In genomic region chr12:50110127-50110761, GRCh38 we compare ENCODE assay signal across 1 cellular context.
TF ChIP-seq lines count a peak whose summit lies in the region.

No MANE protein-coding gene starts in this region.

TF ChIP-seq in HepG2, 621 proteins besides CTCF, POLR2A, EP300 and RAD21 (continues in another document):
- TF ChIP-seq CCDC6 (CRISPR knock-in tag; IDR thresholded peaks at IDR 0.05), result 0 out of 2 replicates have a peak, but pooled peaks have one; percentile 34
- TF ChIP-seq FOXC1 (CRISPR knock-in tag; IDR thresholded peaks at IDR 0.05; ENCODE audit: borderline replicate concordance), result 0 out of 2 replicates have a peak, but pooled peaks have one; percentile 28
- TF ChIP-seq ZHX2 (IDR thresholded peaks at IDR 0.05; ENCODE audit: low read depth), result no peak
- TF ChIP-seq ZHX2 (CRISPR knock-in tag; IDR thresholded peaks at IDR 0.05; ENCODE audit: borderline replicate concordance), result no peak
- peak; percentile 71 for TF ChIP-seq ZBTB10 (CRISPR knock-in tag; IDR thresholded peaks at IDR 0.05; ENCODE audit: borderline replicate concordance)
- TF ChIP-seq SP140L (CRISPR knock-in tag; IDR thresholded peaks at IDR 0.05; ENCODE audit: borderline replicate concordance), result no peak
- TF ChIP-seq ZNF816 (CRISPR knock-in tag; IDR thresholded peaks at IDR 0.05; ENCODE audit: borderline replicate concordance), result no peak
- TF ChIP-seq TFE3 (CRISPR knock-in tag; IDR thresholded peaks at IDR 0.05), result 0 out of 2 replicates have a peak, but pooled peaks have one; percentile 29
- peak; percentile 23; the same call in 1 of the 2 replicates for TF ChIP-seq DRAP1 (CRISPR knock-in tag; IDR thresholded peaks at IDR 0.05)
- TF ChIP-seq HNF1B (CRISPR knock-in tag; IDR thresholded peaks at IDR 0.05), result 0 out of 2 replicates have a peak, but pooled peaks have one; percentile 37
- peak; percentile 38 for TF ChIP-seq PHF5A (CRISPR knock-in tag; IDR thresholded peaks at IDR 0.05; ENCODE audit: low read depth, unreplicated experiment)
- TF ChIP-seq SP2 (CRISPR knock-in tag; IDR thresholded peaks at IDR 0.05), result no peak
- TF ChIP-seq MYPOP (CRISPR knock-in tag; IDR thresholded peaks at IDR 0.05), result no peak
- no peak for TF ChIP-seq FOXA1 (IDR thresholded peaks at IDR 0.05)
- no peak for TF ChIP-seq FOXA1 (CRISPR knock-in tag; IDR thresholded peaks at IDR 0.05)
- TF ChIP-seq HNRNPH1 (optimal IDR thresholded peaks at IDR 0.05; ENCODE audit: low read depth, low read length), result peak; percentile 64
- TF ChIP-seq RFX5 (IDR thresholded peaks at IDR 0.05; ENCODE audit: low read depth, low read length), result peak; percentile 54
- 0 out of 2 replicates have a peak, but pooled peaks have one; percentile 34 for TF ChIP-seq SPEN (CRISPR knock-in tag; IDR thresholded peaks at IDR 0.05; ENCODE audit: low read depth)
- peak; percentile 97 for TF ChIP-seq TBX2 (CRISPR knock-in tag; IDR thresholded peaks at IDR 0.05; ENCODE audit: borderline replicate concordance)
- TF ChIP-seq ZNF574 (CRISPR knock-in tag; IDR thresholded peaks at IDR 0.05), result peak; percentile 46; the same call in 1 of the 2 replicates
- no peak; the same call in 1 of the 2 replicates for TF ChIP-seq ISL2 (CRISPR knock-in tag; IDR thresholded peaks at IDR 0.05)
- 0 out of 2 replicates have a peak, but pooled peaks have one; percentile 21 for TF ChIP-seq ZSCAN21 (CRISPR knock-in tag; IDR thresholded peaks at IDR 0.05; ENCODE audit: borderline replicate concordance)
- no peak for TF ChIP-seq CENPX (CRISPR knock-in tag; IDR thresholded peaks at IDR 0.05)
- TF ChIP-seq YY1 (IDR thresholded peaks at IDR 0.05; ENCODE audit: insufficient read depth, insufficient replicate concordance, low read depth, low read length), result peak; percentile 14
- peak; percentile 65; the same call in 1 of the 2 replicates for TF ChIP-seq MEF2D (CRISPR knock-in tag; IDR thresholded peaks at IDR 0.05)
- 0 out of 2 replicates have a peak, but pooled peaks have one; percentile 40 for TF ChIP-seq ZNF547 (CRISPR knock-in tag; IDR thresholded peaks at IDR 0.05)
- TF ChIP-seq PHF21A (CRISPR knock-in tag; IDR thresholded peaks at IDR 0.05), result peak; percentile 87
- TF ChIP-seq CBX1 (IDR thresholded peaks at IDR 0.05; ENCODE audit: low read depth), result no peak
- TF ChIP-seq PPARG (CRISPR knock-in tag; conservative IDR thresholded peaks at IDR 0.05), result peak; percentile 58
- TF ChIP-seq ZNF235 (CRISPR knock-in tag; IDR thresholded peaks at IDR 0.05; ENCODE audit: borderline replicate concordance), result peak; percentile 77; the same call in 1 of the 2 replicates
- TF ChIP-seq ZIK1 (CRISPR knock-in tag; IDR thresholded peaks at IDR 0.05; ENCODE audit: borderline replicate concordance, low read depth), result peak; percentile 71; the same call in 1 of the 2 replicates
- peak; percentile 65; the same call in 1 of the 2 replicates for TF ChIP-seq MXD1 (CRISPR knock-in tag; IDR thresholded peaks at IDR 0.05)
- TF ChIP-seq FOXO4 (CRISPR knock-in tag; conservative IDR thresholded peaks at IDR 0.05), result no peak
- no peak for TF ChIP-seq ZSCAN22 (CRISPR knock-in tag; IDR thresholded peaks at IDR 0.05)
